Comparison of ENCODE assay signal across 1 cellular context in genomic region chr9:129322641-129323375, GRCh38.
TF ChIP-seq lines count a peak whose summit lies in the region.

No MANE protein-coding gene starts in this region.

TF ChIP-seq in IMR-90, 13 proteins besides CTCF, POLR2A, EP300 and RAD21 (continued from another document):
- no peak for TF ChIP-seq NFE2L2 (IDR thresholded peaks at IDR 0.05; ENCODE audit: low read depth, low read length)
- TF ChIP-seq MXI1 (IDR thresholded peaks at IDR 0.05; ENCODE audit: borderline replicate concordance, low read depth, low read length): no peak
- TF ChIP-seq ELK1 (IDR thresholded peaks at IDR 0.05; ENCODE audit: borderline replicate concordance, low read depth, low read length): no peak
- TF ChIP-seq RCOR1 (IDR thresholded peaks at IDR 0.05; ENCODE audit: insufficient replicate concordance, low read length): no peak
- no peak for TF ChIP-seq USF2 (IDR thresholded peaks at IDR 0.05; ENCODE audit: low read depth, low read length)
